12 cellular contexts compared by ENCODE assay signal in the genomic region with DNA sequence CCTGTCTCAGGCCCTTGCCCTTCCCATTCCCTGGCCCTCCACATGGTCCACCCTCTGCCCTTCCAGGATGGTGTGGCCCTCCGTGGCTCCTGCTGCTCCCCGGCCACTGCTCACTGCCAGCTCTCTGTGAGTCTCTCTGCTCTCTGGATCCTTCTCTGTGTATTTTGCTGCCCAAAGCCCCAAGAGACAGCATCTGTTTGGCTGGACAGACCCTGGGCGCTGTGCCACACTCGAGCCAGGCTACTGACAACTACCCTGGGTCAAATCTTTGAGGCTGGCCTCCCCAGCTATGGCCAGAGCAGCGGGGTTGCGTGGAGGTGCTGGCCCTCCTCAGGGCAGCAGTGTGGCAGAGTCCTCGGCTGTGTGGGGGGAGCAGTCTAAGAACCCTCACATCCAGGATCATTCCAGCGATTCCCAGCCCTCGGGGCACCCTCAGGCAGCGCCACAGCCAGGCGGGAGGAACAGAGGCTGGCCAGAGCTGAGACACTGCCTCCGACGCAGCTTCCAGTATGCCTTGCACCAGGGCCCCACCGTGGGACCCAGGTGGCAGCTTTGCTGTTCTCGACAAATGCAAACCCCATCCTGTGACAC.
A peak's percentile ranks its signal among the peaks of the same experiment; 100 is the strongest.
DNase-seq lines count a peak whose midpoint lies in the region; ATAC-seq and TF ChIP-seq lines count a peak whose summit lies in the region.
"Had no signal": no experiment of that assay in that cellular context is flagged by ENCODE, and none has a peak within 500 bp of the region (broad histone marks: within the 10 kb centered on the region; RNA-seq: fewer than 3 reads in every experiment).

No MANE protein-coding gene starts in this region.

- H3K79me2 ChIP-seq in SK-N-SH (ENCODE audit: insufficient read depth), result no peaks in the 10 kb centered on the region

- H3K36me3 ChIP-seq in SK-N-SH (replicated peaks in 1 of 2; ENCODE audit: control insufficient read depth in 1 of 2, insufficient read depth in 2 of 2, low read length in 1 of 2), result no peaks in the 10 kb centered on the region
- H3K36me3 ChIP-seq in vagina, result no peaks in the 10 kb centered on the region

- H3K9ac ChIP-seq in SK-N-SH, result no peak overlapping the region

- H3K4me1 ChIP-seq in SK-N-SH (ENCODE audit: control insufficient read depth in 1 of 2, insufficient read depth in 2 of 2, low read depth in 1 of 2, low read length in 1 of 2) (peaks cover 0 to 9% of the 10 kb centered on the region in 2 experiments; a peak in 1 of 4 replicates), vagina (peaks cover 29% of the 10 kb centered on the region)

- no peak overlapping the region for H2AFZ ChIP-seq in SK-N-SH (ENCODE audit: low read depth)

- TF ChIP-seq POLR2A in vagina (IDR thresholded peaks at IDR 0.05), result no peak

- H3K27ac ChIP-seq in SK-N-SH (ENCODE audit: low read depth in 2 of 2, low read length in 1 of 2) (no peak overlapping the region; a peak in 1 of 4 replicates), vagina (peak overlapping the region; percentile 56)

- DNase-seq in SK-N-SH (peak; percentile 44), globus pallidus (ENCODE audit: low spot score) (peak; percentile 75), posterior cingulate gyrus (peak in 6 of 10 donors; percentile 45 to 85 (median 75)), vagina (ENCODE audit: extremely low spot score in 2 of 2) (no peak), GM19240 (ENCODE audit: insufficient read length, low spot score) (no peak)
- DNase-seq in stimulated activated CD4-positive, alpha-beta T cell treated with anti-CD3 and anti-CD28 coated beads, Interleukin-2, amount 100 ng/mL, for 24 hours, result no peak
- DNase-seq: activated CD4-positive, alpha-beta T cell treated with anti-CD3 and anti-CD28 coated beads, Interleukin-2, amount 10 ng/mL, durations not matched to agents 24 days and 14 days; activated effector memory CD4-positive, alpha-beta T cell treated with anti-CD3 and anti-CD28 coated beads, Interleukin-2, amount 50 U/mL, for 16 hours; NCI-H1092 treated with DMSO at 0.1 percent for 48 hours; NCI-H526 treated with DMSO at 0.1 percent for 48 hours had no signal

- no peak overlapping the region for H3K4me3 ChIP-seq in SK-N-SH (ENCODE audit: low read depth in 2 of 2, low read length in 1 of 2)
- H3K4me3 ChIP-seq in vagina, result no peak overlapping the region

- H3K4me2 ChIP-seq in SK-N-SH, result no peak overlapping the region

- no peaks in the 10 kb centered on the region for H3K9me3 ChIP-seq in SK-N-SH
- H3K9me3 ChIP-seq in vagina, result no peaks in the 10 kb centered on the region

- H4K20me1 ChIP-seq in SK-N-SH (ENCODE audit: insufficient read depth), result no peaks in the 10 kb centered on the region

- no peak for TF ChIP-seq RAD21 in SK-N-SH (IDR thresholded peaks at IDR 0.05; ENCODE audit: low read length)

- 44% methylated on average over 10 of the region's 15 CpGs for WGBS in SK-N-SH (ENCODE audit: low lambda C conversion rate)

- CTCF ChIA-PET in SK-N-SH (lab: Yijun Ruan, JAX), result interaction anchor here (1.0 to 1.4 kb wide), 3 partner anchors 8 to 16 kb away, joined by 3 to 4 read pairs (median 3); no protein-coding TSS in a partner anchor

- POLR2A ChIA-PET in SK-N-SH (lab: Yijun Ruan, JAX), result no interaction called here

- no peak for TF ChIP-seq CTCF in SK-N-SH (IDR thresholded peaks at IDR 0.05)
- TF ChIP-seq CTCF in vagina (IDR thresholded peaks at IDR 0.05), result no peak

- intact Hi-C loops in posterior cingulate gyrus (cut with DNase I), result loop anchor here (10.0 kb wide), 1 partner anchor 59 kb away; no protein-coding TSS in a partner anchor
- intact Hi-C loops in vagina (cut with DNase I), result no loop called here

- TF ChIP-seq EP300 in SK-N-SH (IDR thresholded peaks at IDR 0.05; ENCODE audit: borderline replicate concordance in 1 of 2, low read depth in 1 of 2, low read length in 1 of 2), result no peak

- H3F3A ChIP-seq in SK-N-SH (replicated peaks; ENCODE audit: insufficient read depth), result no peaks in the 10 kb centered on the region

- H3K9me2 ChIP-seq in SK-N-SH, result no peaks in the 10 kb centered on the region

- H3K27me3 ChIP-seq in SK-N-SH (ENCODE audit: insufficient read depth) (no peaks in the 10 kb centered on the region; the same call in 1 of the 2 replicates), vagina (no peaks in the 10 kb centered on the region)

- no peak; the same call in 2 of the 3 replicates for ATAC-seq in SK-N-SH treated with all-trans-retinoic acid at 6 μM for 48 hours
- ATAC-seq in HG03378 (IDR thresholded peaks at IDR 0.05; ENCODE audit: unreplicated experiment), result no peak

TF ChIP-seq in SK-N-SH, 30 proteins besides CTCF, POLR2A, EP300 and RAD21:
- TF ChIP-seq, protein P1, sequence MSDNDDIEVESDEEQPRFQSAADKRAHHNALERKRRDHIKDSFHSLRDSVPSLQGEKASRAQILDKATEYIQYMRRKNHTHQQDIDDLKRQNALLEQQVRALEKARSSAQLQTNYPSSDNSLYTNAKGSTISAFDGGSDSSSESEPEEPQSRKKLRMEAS (IDR thresholded peaks at IDR 0.05; ENCODE audit: low read depth), result no peak
- TF ChIP-seq EZH2phosphoT487 (IDR thresholded peaks at IDR 0.05; ENCODE audit: borderline replicate concordance, low read depth) (no peak), GABPA (IDR thresholded peaks at IDR 0.05; ENCODE audit: low read depth) (no peak), TAF1 (IDR thresholded peaks at IDR 0.05; ENCODE audit: borderline replicate concordance, low read depth, low read length) (no peak), FOXJ3 (CRISPR knock-in tag; IDR thresholded peaks at IDR 0.05) (no peak), NFIC (IDR thresholded peaks at IDR 0.05; ENCODE audit: borderline replicate concordance) (no peak), ELF1 (IDR thresholded peaks at IDR 0.05) (no peak), RXRA (IDR thresholded peaks at IDR 0.05; ENCODE audit: borderline replicate concordance, low read depth) (no peak), MXI1 (IDR thresholded peaks at IDR 0.05; ENCODE audit: low read depth, low read length) (no peak), NRF1 (IDR thresholded peaks at IDR 0.05; ENCODE audit: low read depth, low read length) (no peak), RCOR1 (IDR thresholded peaks at IDR 0.05; ENCODE audit: low read length) (no peak)
- TF ChIP-seq, protein P2, sequence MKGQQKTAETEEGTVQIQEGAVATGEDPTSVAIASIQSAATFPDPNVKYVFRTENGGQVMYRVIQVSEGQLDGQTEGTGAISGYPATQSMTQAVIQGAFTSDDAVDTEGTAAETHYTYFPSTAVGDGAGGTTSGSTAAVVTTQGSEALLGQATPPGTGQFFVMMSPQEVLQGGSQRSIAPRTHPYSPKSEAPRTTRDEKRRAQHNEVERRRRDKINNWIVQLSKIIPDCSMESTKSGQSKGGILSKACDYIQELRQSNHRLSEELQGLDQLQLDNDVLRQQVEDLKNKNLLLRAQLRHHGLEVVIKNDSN (IDR thresholded peaks at IDR 0.05; ENCODE audit: borderline replicate concordance, low read depth), result no peak

TF ChIP-seq in SK-N-SH treated with all-trans-retinoic acid at 6 μM for 48 hours, 23 proteins besides CTCF, POLR2A, EP300 and RAD21:
- TF ChIP-seq ZNF70 (CRISPR knock-in tag; IDR thresholded peaks at IDR 0.05) (no peak), PPARA (CRISPR knock-in tag; IDR thresholded peaks at IDR 0.05; ENCODE audit: borderline replicate concordance) (no peak)

Comparison
In these comparisons a context has a peak if more than half of its experiments do, and no peak if none do; other contexts are left out.
1. DNase-seq: peak in SK-N-SH (single experiment), globus pallidus (single experiment) and posterior cingulate gyrus (6 of 10); none in vagina (0 of 2), stimulated activated CD4-positive, alpha-beta T cell treated with anti-CD3 and anti-CD28 coated beads, Interleukin-2, amount 100 ng/mL, for 24 hours (0 of 2) and GM19240 (single experiment).